21 cellular contexts compared by ENCODE assay signal in genomic region chr4:64327237-64327636, GRCh38.
"Had no signal": no experiment of that assay in that cellular context is flagged by ENCODE, and none has a peak within 500 bp of the region (broad histone marks: within the 10 kb centered on the region; RNA-seq: fewer than 3 reads in every experiment).

No MANE protein-coding gene starts in this region.

- H3K4me1 ChIP-seq: esophagus muscularis mucosa, foreskin keratinocyte, gastroesophageal sphincter, lower lobe of right lung had no signal

- H3K27ac ChIP-seq: coronary artery, dorsolateral prefrontal cortex, esophagus muscularis mucosa, foreskin keratinocyte, gastroesophageal sphincter, heart left ventricle, hepatocyte, lower lobe of right lung had no signal

- H3K36me3 Mint-ChIP-seq: immature natural killer cell had no signal

- ATAC-seq: foreskin keratinocyte, gastroesophageal sphincter, left colon, left lobe of liver, lower lobe of right lung had no signal

- H3K4me3 ChIP-seq: coronary artery, dorsolateral prefrontal cortex, esophagus muscularis mucosa, gastroesophageal sphincter, heart left ventricle, hepatocyte, lower lobe of right lung had no signal

- H3K4me3 Mint-ChIP-seq: immature natural killer cell had no signal

- H3K9me3 ChIP-seq: lower lobe of right lung had no signal

- H3K4me1 Mint-ChIP-seq: immature natural killer cell had no signal

- H3K27ac Mint-ChIP-seq: immature natural killer cell had no signal

- H3K27me3 ChIP-seq: dorsolateral prefrontal cortex, esophagus muscularis mucosa, foreskin keratinocyte, gastroesophageal sphincter, heart left ventricle, hepatocyte had no signal

- H3K36me3 ChIP-seq: esophagus muscularis mucosa, gastroesophageal sphincter, lower lobe of right lung had no signal

- DNase-seq: dermis blood vessel endothelial cell; dorsolateral prefrontal cortex; effector CD4-positive, alpha-beta T cell; effector memory CD4-positive, alpha-beta T cell; foreskin keratinocyte; heart left ventricle; hypothalamus; immature natural killer cell; islet precursor cell; kidney; kidney glomerular epithelial cell; left colon; left ventricle myocardium superior; lower lobe of right lung; mesenchymal stem cell; midbrain had no signal
